11 cellular contexts compared by ENCODE assay signal in genomic region chr7:42886129-42886528, GRCh38. TPM values are rescaled to one million over a fixed set of nuclear protein-coding genes. Genes with fewer than 3 reads are reported as not detected.
DNase-seq lines count a peak whose midpoint lies in the region; ATAC-seq, FAIRE-seq and TF ChIP-seq lines count a peak whose summit lies in the region.
"Had no signal": no experiment of that assay in that cellular context is flagged by ENCODE, and none has a peak within 500 bp of the region (broad histone marks: within the 10 kb centered on the region; RNA-seq: fewer than 3 reads in every experiment).

No MANE protein-coding gene starts in this region.

- BruUV-seq in HepG2 (replicated peaks; lab: Mats Ljungman, UMichigan): no TSS peak

- H3K27me3 Mint-ChIP-seq in activated T-cell treated with anti-CD3 and anti-CD28 coated beads, Interleukin-2, amount 50 U/mL, for 4 hours (ENCODE audit: low read depth): peaks cover 4% of the 10 kb centered on the region

- DNase-seq in HepG2 (ENCODE audit: low spot score) (no peak), DMS153 treated with DMSO at 0.1 percent for 48 hours (lab: John Stamatoyannopoulos, UW; ENCODE audit: unreplicated experiment) (no peak), NCI-H187 (lab: John Stamatoyannopoulos, UW) (no peak), NCI-H446 treated with DMSO at 0.1 percent for 48 hours (lab: John Stamatoyannopoulos, UW) (no peak)
- DNase-seq in activated T-cell treated with anti-CD3 and anti-CD28 coated beads, Interleukin-2, amount 50 U/mL, for 4 hours: no peak
- DNase-seq: activated CD4-positive, alpha-beta T cell treated with anti-CD3 and anti-CD28 coated beads for 4 hours; central memory CD4-positive, alpha-beta T cell had no signal

- no peaks in the 10 kb centered on the region for H3K79me2 ChIP-seq in HepG2 (ENCODE audit: insufficient read depth, low read length)

- no peak overlapping the region for H2AFZ ChIP-seq in HepG2 (ENCODE audit: low read length)

- no peaks in the 10 kb centered on the region for H3K36me3 ChIP-seq in HEK293 (ENCODE audit: control insufficient read depth in 2 of 2, insufficient read depth in 1 of 2, low read length in 2 of 2)
- H3K36me3 ChIP-seq in HepG2 (replicated peaks in 1 of 2; ENCODE audit: control insufficient read depth in 1 of 2, insufficient read depth in 2 of 2, low read length in 2 of 2): no peaks in the 10 kb centered on the region

- CTCF ChIA-PET in HEK293 (lab: Yijun Ruan, JAX) (interaction anchor here (0.7 to 2.4 kb wide), 4 partner anchors 34 to 953 kb away, joined by 3 to 20 read pairs (median 4); no protein-coding TSS in a partner anchor), HepG2 (lab: Yijun Ruan, JAX; ENCODE audit: low intra/inter-chr PET ratio, low total read pairs) (no interaction called here)

- no peak for FAIRE-seq in HepG2 (lab: Jason Lieb, UNC)
- FAIRE-seq: keratinocyte had no signal

- H3K4me3 Mint-ChIP-seq in activated T-cell treated with anti-CD3 and anti-CD28 coated beads, Interleukin-2, amount 50 U/mL, for 4 hours: no peak overlapping the region

- POLR2A ChIA-PET in HEK293 (lab: Yijun Ruan, JAX): no interaction called here
- POLR2A ChIA-PET in HepG2 (lab: Yijun Ruan, JAX): no interaction called here

- no peak for TF ChIP-seq POLR2A in HepG2 (IDR thresholded peaks at IDR 0.05; ENCODE audit: insufficient read depth in 1 of 2, low read depth in 2 of 2, low read length in 2 of 2)

- 75% methylated on average over 2 of the region's 2 CpGs for WGBS in HepG2 (ENCODE audit: low lambda C conversion rate)

- no peak for TF ChIP-seq RAD21 in HepG2 (CRISPR knock-in tag; IDR thresholded peaks at IDR 0.05)

- intact Hi-C loops in HepG2 (cut with micrococcal nuclease; ENCODE audit: unreplicated experiment): no loop called here

- H4K20me1 ChIP-seq in HepG2 (ENCODE audit: insufficient read depth, low read length): no peaks in the 10 kb centered on the region

- H3K27me3 ChIP-seq in HepG2 (ENCODE audit: control insufficient read depth in 1 of 2, insufficient read depth in 2 of 2, low read length in 2 of 2): no peaks in the 10 kb centered on the region

- H3K36me3 Mint-ChIP-seq in activated T-cell treated with anti-CD3 and anti-CD28 coated beads, Interleukin-2, amount 50 U/mL, for 4 hours (ENCODE audit: insufficient read depth): no peaks in the 10 kb centered on the region

- TF ChIP-seq EP300 in HepG2 (IDR thresholded peaks at IDR 0.05; ENCODE audit: low read depth in 2 of 2, low read length in 2 of 2): no peak
- no peak for TF ChIP-seq EP300 in HepG2 (CRISPR knock-in tag; IDR thresholded peaks at IDR 0.05; ENCODE audit: borderline replicate concordance)

- H3K9ac ChIP-seq in HepG2 (ENCODE audit: insufficient read depth, low read depth, low read length): no peak overlapping the region

- TF ChIP-seq CTCF in C4-2B (conservative IDR thresholded peaks at IDR 0.05) (peak; percentile 60), HEK293 (tag by site-specific recombination; IDR thresholded peaks at IDR 0.05) (no peak), VCaP (conservative IDR thresholded peaks at IDR 0.05) (peak; percentile 71), HepG2 (CRISPR knock-in tag; IDR thresholded peaks at IDR 0.05) (peak; percentile 11; the same call in 1 of the 2 replicates)

- H3K9me3 ChIP-seq in HEK293 (ENCODE audit: control insufficient read depth, insufficient read depth, low read depth, low read length) (no peaks in the 10 kb centered on the region), HepG2 (ENCODE audit: low read length) (no peaks in the 10 kb centered on the region)

- peaks cover 6% of the 10 kb centered on the region; the same call in 1 of the 2 replicates for H3K4me1 ChIP-seq in HEK293 (ENCODE audit: control insufficient read depth, insufficient read depth, low read length)
- peaks cover 11% of the 10 kb centered on the region for H3K4me1 ChIP-seq in HepG2 (ENCODE audit: insufficient read depth, low read length)

- H3K4me2 ChIP-seq in HepG2 (ENCODE audit: low read depth, low read length): no peak overlapping the region

- peak overlapping the region; percentile 57 for H3K27ac ChIP-seq in C4-2B
- H3K27ac ChIP-seq in HEK293 (ENCODE audit: extremely low read depth, low read depth, low read length): no peak overlapping the region
- H3K27ac ChIP-seq in VCaP: peak overlapping the region; percentile 93
- H3K27ac ChIP-seq in HepG2 (ENCODE audit: extremely low read length, insufficient read depth, low read length): no peak overlapping the region

- H3K4me3 ChIP-seq in HEK293 (ENCODE audit: low read depth, low read length) (no peak overlapping the region), HepG2 (replicated peaks in 1 of 3; ENCODE audit: insufficient read depth in 1 of 3, low read depth in 2 of 3, low read length in 3 of 3) (no peak overlapping the region)

- ATAC-seq in HepG2: no peak
- no peak for ATAC-seq in activated T-cell treated with anti-CD3 and anti-CD28 coated beads, Interleukin-2, amount 50 U/mL, for 4 hours

- no peaks in the 10 kb centered on the region for H3K9me3 Mint-ChIP-seq in activated T-cell treated with anti-CD3 and anti-CD28 coated beads, Interleukin-2, amount 50 U/mL, for 4 hours

- H3K4me1 Mint-ChIP-seq in activated T-cell treated with anti-CD3 and anti-CD28 coated beads, Interleukin-2, amount 50 U/mL, for 4 hours (ENCODE audit: low read depth): peaks cover 21% of the 10 kb centered on the region

- in situ Hi-C loops in HepG2 (cut with HindIII; ENCODE audit: extremely low pct_ligation_motif_present, low pct_unique_long_range_greater_than_20kb): no loop called here

RNA-seq across cellular contexts. Expression of gene C7orf25, which starts 25.7 kb away (rescaled TPM):
- total RNA-seq in HepG2 (2016; rRNA removed; fragmentation: Illumina TruSeq; extraction: Trizol): 1.1 and 1.3 TPM in 2 replicates
- 0.51 and 0.97 TPM in 2 replicates for total RNA-seq in HepG2 (2016; cell fraction: cytosol; rRNA removed; fragmentation: Illumina TruSeq; extraction: Trizol; ENCODE audit: low read depth)
- 1.2 and 2.0 TPM in 2 replicates for total RNA-seq in HepG2 (2016; cell fraction: insoluble cytoplasmic fraction; rRNA removed; fragmentation: Illumina TruSeq; extraction: Trizol)
- 1.1 and 1.8 TPM in 2 replicates for total RNA-seq in HepG2 (2016; cell fraction: membrane; rRNA removed; fragmentation: Illumina TruSeq; extraction: Trizol)
- total RNA-seq in HepG2 (2016; cell fraction: nucleus; rRNA removed; fragmentation: Illumina TruSeq; extraction: Trizol): 3.3 and 4.3 TPM in 2 replicates
- 0.37 and 0.68 TPM in 2 replicates for polyA plus RNA-seq in HepG2 (2011; rRNA removed)
- 0.25 and 0.97 TPM in 2 replicates for polyA plus RNA-seq in HepG2 (2011; cell fraction: cytosol; rRNA removed)
- 0.48 and 0.66 TPM in 2 replicates for polyA plus RNA-seq in HepG2 (2011; cell fraction: nucleus; rRNA removed)
- polyA plus RNA-seq in HepG2 (2012): 0.54 and 1.2 TPM in 2 replicates
- polyA plus RNA-seq in HepG2 (2016; cell fraction: cytosol; fragmentation: Illumina TruSeq; extraction: Trizol; ENCODE audit: low read depth): 0.60 and 0.75 TPM in 2 replicates
- polyA plus RNA-seq in HepG2 (2016; cell fraction: insoluble cytoplasmic fraction; fragmentation: Illumina TruSeq; extraction: Trizol; ENCODE audit: low read depth): 1.4 and 1.5 TPM in 2 replicates
- 0.36 and 0.58 TPM in 2 replicates for polyA plus RNA-seq in HepG2 (2016; cell fraction: membrane; fragmentation: Illumina TruSeq; extraction: Trizol; ENCODE audit: low read depth)
- 2.2 and 3.3 TPM in 2 replicates for polyA plus RNA-seq in HepG2 (2016; cell fraction: nucleus; fragmentation: Illumina TruSeq; extraction: Trizol; ENCODE audit: insufficient read depth, low read depth)
- 0.76 and 2.8 TPM in 2 replicates for polyA minus RNA-seq in HepG2 (2011; rRNA and poly(A)+ RNA removed; ENCODE audit: low replicate concordance)
- polyA minus RNA-seq in HepG2 (2011; cell fraction: cytosol; rRNA and poly(A)+ RNA removed): 0.99 TPM in 1 of 2 replicates, not detected in the other
- 7.0 and 9.9 TPM in 2 replicates for polyA minus RNA-seq in HepG2 (2011; cell fraction: nucleus; rRNA and poly(A)+ RNA removed)
- 1 to 10 TPM; 1.5 to 3.0 (median 1.9) TPM for total RNA-seq in activated T-cell treated with anti-CD3 and anti-CD28 coated beads, Interleukin-2, amount 50 U/mL, for 4 hours

RNA-seq across cellular contexts. Expression of gene PSMA2, which starts 45.8 kb away (rescaled TPM):
- total RNA-seq in HepG2 (2016; rRNA removed; fragmentation: Illumina TruSeq; extraction: Trizol): 266 and 383 TPM in 2 replicates
- 61.3 and 61.8 TPM in 2 replicates for total RNA-seq in HepG2 (2016; cell fraction: cytosol; rRNA removed; fragmentation: Illumina TruSeq; extraction: Trizol; ENCODE audit: low read depth)
- 256 and 402 TPM in 2 replicates for total RNA-seq in HepG2 (2016; cell fraction: insoluble cytoplasmic fraction; rRNA removed; fragmentation: Illumina TruSeq; extraction: Trizol)
- 95.4 and 107 TPM in 2 replicates for total RNA-seq in HepG2 (2016; cell fraction: membrane; rRNA removed; fragmentation: Illumina TruSeq; extraction: Trizol)
- total RNA-seq in HepG2 (2016; cell fraction: nucleus; rRNA removed; fragmentation: Illumina TruSeq; extraction: Trizol): 88.0 and 90.0 TPM in 2 replicates
- polyA plus RNA-seq in HepG2 (2011; rRNA removed): 76.8 and 125 TPM in 2 replicates
- 66.2 and 82.5 TPM in 2 replicates for polyA plus RNA-seq in HepG2 (2011; cell fraction: cytosol; rRNA removed)
- 17.0 and 19.6 TPM in 2 replicates for polyA plus RNA-seq in HepG2 (2011; cell fraction: nucleus; rRNA removed)
- 114 and 146 TPM in 2 replicates for polyA plus RNA-seq in HepG2 (2012)
- 58.3 and 63.3 TPM in 2 replicates for polyA plus RNA-seq in HepG2 (2016; cell fraction: cytosol; fragmentation: Illumina TruSeq; extraction: Trizol; ENCODE audit: low read depth)
- polyA plus RNA-seq in HepG2 (2016; cell fraction: insoluble cytoplasmic fraction; fragmentation: Illumina TruSeq; extraction: Trizol; ENCODE audit: low read depth): 295 and 339 TPM in 2 replicates
- polyA plus RNA-seq in HepG2 (2016; cell fraction: membrane; fragmentation: Illumina TruSeq; extraction: Trizol; ENCODE audit: low read depth): 78.4 and 83.3 TPM in 2 replicates
- polyA plus RNA-seq in HepG2 (2016; cell fraction: nucleus; fragmentation: Illumina TruSeq; extraction: Trizol; ENCODE audit: insufficient read depth, low read depth): 125 and 126 TPM in 2 replicates
- polyA minus RNA-seq in HepG2 (2011; rRNA and poly(A)+ RNA removed; ENCODE audit: low replicate concordance): 14.4 and 18.8 TPM in 2 replicates
- polyA minus RNA-seq in HepG2 (2011; cell fraction: cytosol; rRNA and poly(A)+ RNA removed): 33.7 and 36.6 TPM in 2 replicates
- polyA minus RNA-seq in HepG2 (2011; cell fraction: nucleus; rRNA and poly(A)+ RNA removed): 23.6 and 27.7 TPM in 2 replicates
- 100 to 1,000 TPM; 224 to 252 (median 240) TPM for total RNA-seq in activated T-cell treated with anti-CD3 and anti-CD28 coated beads, Interleukin-2, amount 50 U/mL, for 4 hours

RNA-seq across cellular contexts. Expression of gene MRPL32, which starts 46.0 kb away (rescaled TPM):
- 56.0 and 81.2 TPM in 2 replicates for total RNA-seq in HepG2 (2016; rRNA removed; fragmentation: Illumina TruSeq; extraction: Trizol)
- total RNA-seq in HepG2 (2016; cell fraction: cytosol; rRNA removed; fragmentation: Illumina TruSeq; extraction: Trizol; ENCODE audit: low read depth): 31.6 and 32.4 TPM in 2 replicates
- total RNA-seq in HepG2 (2016; cell fraction: insoluble cytoplasmic fraction; rRNA removed; fragmentation: Illumina TruSeq; extraction: Trizol): 55.0 and 77.6 TPM in 2 replicates
- total RNA-seq in HepG2 (2016; cell fraction: membrane; rRNA removed; fragmentation: Illumina TruSeq; extraction: Trizol): 27.6 and 29.5 TPM in 2 replicates
- 66.7 and 77.9 TPM in 2 replicates for total RNA-seq in HepG2 (2016; cell fraction: nucleus; rRNA removed; fragmentation: Illumina TruSeq; extraction: Trizol)
- 28.9 and 39.0 TPM in 2 replicates for polyA plus RNA-seq in HepG2 (2011; rRNA removed)
- 29.1 and 33.6 TPM in 2 replicates for polyA plus RNA-seq in HepG2 (2011; cell fraction: cytosol; rRNA removed)
- 31.9 and 36.0 TPM in 2 replicates for polyA plus RNA-seq in HepG2 (2011; cell fraction: nucleus; rRNA removed)
- 43.4 and 46.6 TPM in 2 replicates for polyA plus RNA-seq in HepG2 (2012)
- polyA plus RNA-seq in HepG2 (2016; cell fraction: cytosol; fragmentation: Illumina TruSeq; extraction: Trizol; ENCODE audit: low read depth): 22.3 and 23.5 TPM in 2 replicates
- polyA plus RNA-seq in HepG2 (2016; cell fraction: insoluble cytoplasmic fraction; fragmentation: Illumina TruSeq; extraction: Trizol; ENCODE audit: low read depth): 55.4 and 63.5 TPM in 2 replicates
- 20.8 and 23.1 TPM in 2 replicates for polyA plus RNA-seq in HepG2 (2016; cell fraction: membrane; fragmentation: Illumina TruSeq; extraction: Trizol; ENCODE audit: low read depth)
- 123 and 127 TPM in 2 replicates for polyA plus RNA-seq in HepG2 (2016; cell fraction: nucleus; fragmentation: Illumina TruSeq; extraction: Trizol; ENCODE audit: insufficient read depth, low read depth)
- 5.4 and 5.9 TPM in 2 replicates for polyA minus RNA-seq in HepG2 (2011; rRNA and poly(A)+ RNA removed; ENCODE audit: low replicate concordance)
- 11.1 and 11.3 TPM in 2 replicates for polyA minus RNA-seq in HepG2 (2011; cell fraction: cytosol; rRNA and poly(A)+ RNA removed)
- 23.7 and 27.7 TPM in 2 replicates for polyA minus RNA-seq in HepG2 (2011; cell fraction: nucleus; rRNA and poly(A)+ RNA removed)
- total RNA-seq in activated T-cell treated with anti-CD3 and anti-CD28 coated beads, Interleukin-2, amount 50 U/mL, for 4 hours: 100 to 1,000 TPM in 2 of 3 donors, 10 to 100 TPM in 1; 91.2 to 119 (median 106) TPM

Comparison
In these comparisons a context has a peak if more than half of its experiments do, and no peak if none do; other contexts are left out.
1. H3K27ac ChIP-seq: peak in C4-2B (single experiment) and VCaP (single experiment); none in HEK293 (single experiment) and HepG2 (single experiment).